ENCODE assay signal across 25 cellular contexts in genomic region chrX:21581479-21581878, GRCh38.
A peak's percentile ranks its signal among the peaks of the same experiment; 100 is the strongest.
DNase-seq lines count a peak whose midpoint lies in the region; TF ChIP-seq lines count a peak whose summit lies in the region.
"Had no signal": no experiment of that assay in that cellular context is flagged by ENCODE, and none has a peak within 500 bp of the region (broad histone marks: within the 10 kb centered on the region; RNA-seq: fewer than 3 reads in every experiment).

No MANE protein-coding gene starts in this region.

- in situ Hi-C loops in mammary epithelial cell (cut with MboI; ENCODE audit: low sequenced_read_pairs in 2 of 2): no loop called here

- BruUV-seq in mammary epithelial cell (replicated peaks; lab: Mats Ljungman, UMichigan) (no TSS peak), MCF 10A (replicated peaks; lab: Mats Ljungman, UMichigan) (no TSS peak)

- H3K4me3 Mint-ChIP-seq in MCF 10A (ENCODE audit: unreplicated experiment): no peak overlapping the region
- H3K4me3 Mint-ChIP-seq in nephron progenitor cell: no peak overlapping the region
- no peak overlapping the region for H3K4me3 Mint-ChIP-seq in chondrocyte (ENCODE audit: unreplicated experiment)
- H3K4me3 Mint-ChIP-seq: B cell; CD8-positive, alpha-beta T cell; IgD-negative memory B cell had no signal

- H3K27me3 ChIP-seq in mammary epithelial cell (ENCODE audit: insufficient read depth, low read length): no peaks in the 10 kb centered on the region
- H3K27me3 ChIP-seq: SJSA1 had no signal

- no peak overlapping the region for H2AFZ ChIP-seq in mammary epithelial cell (ENCODE audit: low read depth, low read length)

- DNase-seq in mammary epithelial cell (peak; percentile 15), MCF 10A (ENCODE audit: unreplicated experiment) (no peak), NCI-H226 (peak; percentile 34), nephron progenitor cell (no peak), kidney glomerular epithelial cell (lab: John Stamatoyannopoulos, UW) (no peak), OCI-M1 (lab: John Stamatoyannopoulos, UW) (no peak), chondrocyte (ENCODE audit: low spot score) (no peak)
- DNase-seq: Caco-2; CD8-positive, alpha-beta T cell; DMS 273 treated with DMSO at 0.1 percent for 48 hours; DMS79 treated with DMSO at 0.1 percent for 48 hours; GF-D8; HCEC 1CT; NCI-H1048; NCI-H1417; NCI-H1694; NCI-H2029 treated with DMSO at 0.1 percent for 48 hours; NCI-H526 treated with DMSO at 0.1 percent for 48 hours; Right ventricle myocardium superior; RPMI8226 had no signal

- H3K27ac Mint-ChIP-seq in MCF 10A (ENCODE audit: low read depth, unreplicated experiment) (no peak overlapping the region), nephron progenitor cell (peak overlapping the region; percentile 13), chondrocyte (ENCODE audit: unreplicated experiment) (no peak overlapping the region)
- H3K27ac Mint-ChIP-seq: B cell; CD8-positive, alpha-beta T cell; IgD-negative memory B cell had no signal

- H3K36me3 ChIP-seq in mammary epithelial cell (ENCODE audit: insufficient read depth, low read length): no peaks in the 10 kb centered on the region
- H3K36me3 ChIP-seq: SJSA1 had no signal

- H3K9ac ChIP-seq in mammary epithelial cell (ENCODE audit: insufficient read depth, low read length): no peak overlapping the region
- H3K9ac ChIP-seq: KMS-11 had no signal

- TF ChIP-seq CTCF in mammary epithelial cell (conservative IDR thresholded peaks at IDR 0.05 in 1 of 2, IDR thresholded peaks at IDR 0.05 in 1 of 2; ENCODE audit: extremely low read depth in 1 of 2, insufficient read depth in 1 of 2, low read depth in 1 of 2, low read length in 2 of 2) (no peak), MCF 10A (IDR thresholded peaks at IDR 0.05; ENCODE audit: unreplicated experiment) (no peak), nephron progenitor cell (IDR thresholded peaks at IDR 0.05) (no peak), chondrocyte (IDR thresholded peaks at IDR 0.05) (no peak)

- intact Hi-C loops in mammary epithelial cell (cut with micrococcal nuclease) (no loop called here), MCF 10A (cut with micrococcal nuclease) (no loop called here)

- WGBS in mammary epithelial cell (ENCODE audit: low coverage, missing lambda C conversion rate): 78% methylated on average over 3 of the region's 3 CpGs

- no peaks in the 10 kb centered on the region for H3K4me1 Mint-ChIP-seq in MCF 10A (ENCODE audit: insufficient read depth, unreplicated experiment)
- H3K4me1 Mint-ChIP-seq in nephron progenitor cell: peaks cover 5% of the 10 kb centered on the region
- no peaks in the 10 kb centered on the region for H3K4me1 Mint-ChIP-seq in chondrocyte (ENCODE audit: low read depth)
- H3K4me1 Mint-ChIP-seq: B cell, IgD-negative memory B cell had no signal

- H3K9me3 Mint-ChIP-seq in MCF 10A (ENCODE audit: unreplicated experiment): peaks cover 1% of the 10 kb centered on the region
- H3K9me3 Mint-ChIP-seq in nephron progenitor cell: peaks cover 14% of the 10 kb centered on the region
- peaks cover 7% of the 10 kb centered on the region for H3K9me3 Mint-ChIP-seq in chondrocyte (ENCODE audit: low read depth)
- H3K9me3 Mint-ChIP-seq: CD8-positive, alpha-beta T cell had no signal

- CTCF ChIA-PET in mammary epithelial cell (lab: Charles Lee; ENCODE audit: low non-redundant PET): no interaction called here
- CTCF ChIA-PET in MCF 10A (lab: Yijun Ruan, JAX): no interaction called here

- no peak overlapping the region for H3K27ac ChIP-seq in mammary epithelial cell (ENCODE audit: insufficient read depth, low read depth, low read length)
- H3K27ac ChIP-seq: C4-2B, KMS-11, SJSA1 had no signal

- POLR2A ChIA-PET in MCF 10A (lab: Yijun Ruan, JAX): no interaction called here

- H4K20me1 ChIP-seq in mammary epithelial cell (ENCODE audit: insufficient read depth, low read length): no peaks in the 10 kb centered on the region

- H3K27me3 Mint-ChIP-seq in MCF 10A (ENCODE audit: insufficient read depth, unreplicated experiment) (peaks cover 35% of the 10 kb centered on the region), nephron progenitor cell (ENCODE audit: low read depth, poor library complexity) (no peaks in the 10 kb centered on the region), chondrocyte (ENCODE audit: low read depth) (no peaks in the 10 kb centered on the region)
- H3K27me3 Mint-ChIP-seq: B cell, IgD-negative memory B cell had no signal

- dilution Hi-C loops in mammary epithelial cell (cut with HindIII; ENCODE audit: low sequenced_read_pairs): no loop called here

- no peaks in the 10 kb centered on the region for H3K9me3 ChIP-seq in mammary epithelial cell (replicated peaks; ENCODE audit: insufficient read depth, low read length)
- H3K9me3 ChIP-seq: Caco-2, SJSA1 had no signal

- H3K79me2 ChIP-seq in mammary epithelial cell (ENCODE audit: insufficient read depth, low read length): no peaks in the 10 kb centered on the region

- H3K4me1 ChIP-seq in mammary epithelial cell (ENCODE audit: insufficient read depth, low read length): no peaks in the 10 kb centered on the region
- H3K4me1 ChIP-seq: Caco-2, SJSA1 had no signal

- H3K36me3 Mint-ChIP-seq in MCF 10A (ENCODE audit: insufficient read depth, unreplicated experiment): no peaks in the 10 kb centered on the region
- H3K36me3 Mint-ChIP-seq in nephron progenitor cell (ENCODE audit: low read depth): peaks cover 14% of the 10 kb centered on the region
- H3K36me3 Mint-ChIP-seq in chondrocyte (ENCODE audit: low read depth): no peaks in the 10 kb centered on the region

- no peak overlapping the region for H3K4me2 ChIP-seq in mammary epithelial cell (ENCODE audit: insufficient read depth, low read depth, low read length)
- H3K4me2 ChIP-seq: KMS-11 had no signal

- no peak overlapping the region for H3K4me3 ChIP-seq in mammary epithelial cell (replicated peaks in 1 of 3; ENCODE audit: insufficient read depth in 1 of 3, low read depth in 2 of 3, low read length in 3 of 3)
- H3K4me3 ChIP-seq: SJSA1 had no signal

Comparison
In these comparisons a context has a peak if more than half of its experiments do, and no peak if none do; other contexts are left out.
1. DNase-seq: peak in mammary epithelial cell (single experiment) and NCI-H226 (single experiment); none in MCF 10A (single experiment), nephron progenitor cell (single experiment), kidney glomerular epithelial cell (single experiment), OCI-M1 (single experiment) and chondrocyte (single experiment).